In genomic region chr5:157384971-157385709, GRCh38 we compare ENCODE assay signal across 9 cellular contexts.
A peak's percentile ranks its signal among the peaks of the same experiment; 100 is the strongest.
DNase-seq lines count a peak whose midpoint lies in the region; ATAC-seq and TF ChIP-seq lines count a peak whose summit lies in the region.
"Had no signal": no experiment of that assay in that cellular context is flagged by ENCODE, and none has a peak within 500 bp of the region (broad histone marks: within the 10 kb centered on the region; RNA-seq: fewer than 3 reads in every experiment).

No MANE protein-coding gene starts in this region.

- no peak for TF ChIP-seq CTCF in RWPE2 (IDR thresholded peaks at IDR 0.05; ENCODE audit: poor library complexity, severe bottlenecking)
- peak; percentile 3 for TF ChIP-seq CTCF in fibroblast of mammary gland (conservative IDR thresholded peaks at IDR 0.05; ENCODE audit: control insufficient read depth, insufficient read depth, low read depth, low read length)
- no peak for TF ChIP-seq CTCF in Peyer's patch (IDR thresholded peaks at IDR 0.05)

- no peaks in the 10 kb centered on the region for H3K9me3 Mint-ChIP-seq in CD4-positive, CD25-positive, alpha-beta regulatory T cell

- DNase-seq in CD4-positive, CD25-positive, alpha-beta regulatory T cell: no peak
- no peak for DNase-seq in RWPE2 (ENCODE audit: low spot score)
- DNase-seq in fibroblast of mammary gland (ENCODE audit: low read depth): peak; percentile 97
- peak; percentile 9 for DNase-seq in pons (ENCODE audit: low spot score)
- no peak for DNase-seq in Peyer's patch
- no peak for DNase-seq in middle frontal gyrus (ENCODE audit: extremely low spot score, low spot score)
- DNase-seq in activated CD4-positive, alpha-beta T cell treated with anti-CD3 and anti-CD28 coated beads for 48 hours: no peak
- DNase-seq: NCI-H748 treated with DMSO at 0.1 percent for 48 hours had no signal

- peak overlapping the region in 2 of 3 donors; percentile 32 to 83 for H3K27ac Mint-ChIP-seq in CD4-positive, CD25-positive, alpha-beta regulatory T cell

- peaks cover 53% of the 10 kb centered on the region for H3K36me3 Mint-ChIP-seq in CD4-positive, CD25-positive, alpha-beta regulatory T cell

- no peaks in the 10 kb centered on the region for H3K9me3 ChIP-seq in CD4-positive, CD25-positive, alpha-beta regulatory T cell (ENCODE audit: control insufficient read depth in 2 of 2, low read length in 2 of 2)
- H3K9me3 ChIP-seq in RWPE2 (ENCODE audit: severe bottlenecking): no peaks in the 10 kb centered on the region
- H3K9me3 ChIP-seq in Peyer's patch: no peaks in the 10 kb centered on the region

- no peak overlapping the region for H3K27ac ChIP-seq in CD4-positive, CD25-positive, alpha-beta regulatory T cell (ENCODE audit: insufficient read depth, low read length, poor library complexity, severe bottlenecking)
- H3K27ac ChIP-seq in RWPE2 (ENCODE audit: poor library complexity, severe bottlenecking) (peak overlapping the region; percentile 92), Peyer's patch (peak overlapping the region in 2 of 4 donors; percentile 36 to 81)

- H3K4me3 Mint-ChIP-seq in CD4-positive, CD25-positive, alpha-beta regulatory T cell: no peak overlapping the region

- H3K36me3 ChIP-seq in CD4-positive, CD25-positive, alpha-beta regulatory T cell (ENCODE audit: control insufficient read depth, insufficient read depth, low read length): peaks cover 93% of the 10 kb centered on the region
- no peaks in the 10 kb centered on the region for H3K36me3 ChIP-seq in RWPE2 (ENCODE audit: low read depth)
- no peaks in the 10 kb centered on the region for H3K36me3 ChIP-seq in Peyer's patch

- no peak overlapping the region for H3K4me3 ChIP-seq in CD4-positive, CD25-positive, alpha-beta regulatory T cell (ENCODE audit: low read depth, low read length)
- no peak overlapping the region for H3K4me3 ChIP-seq in RWPE2 (ENCODE audit: severe bottlenecking)
- H3K4me3 ChIP-seq in fibroblast of mammary gland (ENCODE audit: control insufficient read depth, low read depth, low read length): no peak overlapping the region
- no peak overlapping the region for H3K4me3 ChIP-seq in Peyer's patch

- ATAC-seq in CD4-positive, CD25-positive, alpha-beta regulatory T cell (ENCODE audit: low read depth in 2 of 2): no peak
- peak; percentile 89 for ATAC-seq in RWPE2 (ENCODE audit: low read depth)
- no peak for ATAC-seq in GM19324 (IDR thresholded peaks at IDR 0.05; ENCODE audit: low FRiP score, unreplicated experiment)

- H3K27me3 ChIP-seq in CD4-positive, CD25-positive, alpha-beta regulatory T cell (ENCODE audit: control insufficient read depth, insufficient read depth, low read length): no peaks in the 10 kb centered on the region
- H3K27me3 ChIP-seq in RWPE2 (ENCODE audit: insufficient read depth, poor library complexity, severe bottlenecking) (no peaks in the 10 kb centered on the region), Peyer's patch (no peaks in the 10 kb centered on the region)

- peaks cover 13% of the 10 kb centered on the region for H3K4me1 ChIP-seq in CD4-positive, CD25-positive, alpha-beta regulatory T cell (ENCODE audit: control insufficient read depth, insufficient read depth, low read length, poor library complexity, severe bottlenecking)
- peaks cover 36% of the 10 kb centered on the region for H3K4me1 ChIP-seq in RWPE2 (ENCODE audit: insufficient read depth, poor library complexity, severe bottlenecking)
- H3K4me1 ChIP-seq in Peyer's patch: no peaks in the 10 kb centered on the region

- no peaks in the 10 kb centered on the region for H3K27me3 Mint-ChIP-seq in CD4-positive, CD25-positive, alpha-beta regulatory T cell

- H3K4me1 Mint-ChIP-seq in CD4-positive, CD25-positive, alpha-beta regulatory T cell: peaks cover 10 to 21% (median 19%) of the 10 kb centered on the region in 4 donors

- TF ChIP-seq POLR2A in Peyer's patch (IDR thresholded peaks at IDR 0.05): no peak

Comparison
In these comparisons a context has a peak if more than half of its experiments do, and no peak if none do; other contexts are left out.
1. DNase-seq: peak in fibroblast of mammary gland (single experiment) and pons (single experiment); none in CD4-positive, CD25-positive, alpha-beta regulatory T cell (0 of 3), RWPE2 (single experiment), Peyer's patch (0 of 3), middle frontal gyrus (single experiment) and activated CD4-positive, alpha-beta T cell treated with anti-CD3 and anti-CD28 coated beads for 48 hours (single experiment).